8 cellular contexts compared by ENCODE assay signal in the genomic region with DNA sequence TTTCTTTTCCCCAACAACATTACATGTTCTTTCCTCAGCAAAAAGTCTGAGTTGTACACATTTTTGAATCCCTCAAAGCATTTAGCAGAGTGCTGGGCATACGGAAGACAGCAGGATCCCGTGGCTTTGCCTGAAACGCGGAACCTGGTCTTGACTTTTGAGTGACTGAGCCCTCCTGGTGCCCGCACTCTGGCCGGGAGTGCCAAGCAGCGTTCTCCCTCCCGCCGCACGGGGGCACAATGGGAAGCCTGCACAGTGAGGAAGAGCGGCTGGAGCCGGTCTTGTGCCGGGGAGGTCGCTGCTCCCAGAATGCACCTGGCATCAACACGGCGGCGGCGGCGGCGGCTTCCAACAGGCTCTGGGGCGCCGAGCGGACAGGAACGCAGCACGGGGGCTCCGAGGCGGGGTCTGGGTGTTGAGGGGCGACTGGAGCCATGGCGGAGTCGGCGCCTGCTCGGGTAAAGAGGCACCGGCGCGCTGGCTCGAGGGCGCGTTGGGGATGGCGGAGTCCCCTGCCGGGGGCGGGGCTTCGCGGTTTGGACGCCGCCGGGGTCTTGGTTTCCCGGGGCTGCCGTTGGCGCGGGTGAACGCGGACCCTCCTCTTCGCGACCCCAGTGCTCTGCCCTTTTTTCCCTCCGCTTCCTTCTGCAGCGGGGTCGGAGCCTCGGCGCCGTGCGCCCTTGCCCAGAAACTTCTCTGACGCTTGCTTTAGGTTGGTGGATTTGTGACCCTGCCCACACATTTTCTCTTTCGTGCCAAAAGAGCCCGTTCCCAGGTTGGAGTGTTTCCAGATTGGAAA. TPM values are rescaled to one million over a fixed set of nuclear protein-coding genes. Genes with fewer than 3 reads are reported as not detected.
DNase-seq lines count a peak whose midpoint lies in the region; ATAC-seq and TF ChIP-seq lines count a peak whose summit lies in the region.

A gene (plus strand): TSS at position 307 of the 799 bp plus-strand sequence. CDS start 128 bp downstream, at position 435.

- peak within 1 kb of the TSS; percentile 72 to 99 (median 89) for H3K4me3 ChIP-seq in BLaER1 treated with 17β-estradiol and CSF1 and Interleukin-3, amounts not matched to agents 10 nM and 100 nM
- H3K4me3 ChIP-seq in colonic mucosa (peak within 1 kb of the TSS; percentile 96), left lung (peak within 1 kb of the TSS; percentile 82 to 90)

- peak; percentile 80 for TF ChIP-seq CTCF in colonic mucosa (IDR thresholded peaks at IDR 0.05)
- TF ChIP-seq CTCF in left lung (IDR thresholded peaks at IDR 0.05), result peak; percentile 88 to 91

- peak within 1 kb of the TSS; percentile 73 to 92 (median 90) for H3K27ac ChIP-seq in BLaER1 treated with 17β-estradiol and CSF1 and Interleukin-3, amounts not matched to agents 10 nM and 100 nM
- peak within 1 kb of the TSS; percentile 51 for H3K27ac ChIP-seq in colonic mucosa
- peak within 1 kb of the TSS; percentile 27 to 54 for H3K27ac ChIP-seq in left lung

- peaks cover 0 to 12% (median under 1%) of the 10 kb centered on the region in 11 experiments; a peak in 6 of 22 replicates for H4K20me1 ChIP-seq in BLaER1 treated with 17β-estradiol and CSF1 and Interleukin-3, amounts not matched to agents 10 nM and 100 nM

- peaks cover 14 to 29% (median 23%) of the 10 kb centered on the region in 11 experiments; a peak in 21 of 22 replicates for H3K9me3 ChIP-seq in BLaER1 treated with 17β-estradiol and CSF1 and Interleukin-3, amounts not matched to agents 10 nM and 100 nM (replicated peaks in 1 of 11)
- no peaks in the 10 kb centered on the region for H3K9me3 ChIP-seq in colonic mucosa
- peaks cover 0 to 3% of the 10 kb centered on the region in 2 donors for H3K9me3 ChIP-seq in left lung

- H3K27me3 ChIP-seq in BLaER1 treated with 17β-estradiol and CSF1 and Interleukin-3, amounts not matched to agents 10 nM and 100 nM, result no peaks in the 10 kb centered on the region
- H3K27me3 ChIP-seq in colonic mucosa (no peaks in the 10 kb centered on the region), left lung (peaks cover 0 to 9% of the 10 kb centered on the region in 2 donors)

- H3K4me1 ChIP-seq in BLaER1 treated with 17β-estradiol and CSF1 and Interleukin-3, amounts not matched to agents 10 nM and 100 nM, result peaks cover 27 to 34% (median 30%) of the 10 kb centered on the region in 10 experiments
- H3K4me1 ChIP-seq in colonic mucosa (peaks cover 7% of the 10 kb centered on the region), left lung (peaks cover 9 to 21% of the 10 kb centered on the region in 2 donors)

- H3K36me3 ChIP-seq in BLaER1 treated with 17β-estradiol and CSF1 and Interleukin-3, amounts not matched to agents 10 nM and 100 nM, result peaks cover 0 to 21% (median 19%) of the 10 kb centered on the region in 11 experiments; a peak in 18 of 22 replicates
- H3K36me3 ChIP-seq in colonic mucosa (no peaks in the 10 kb centered on the region), left lung (no peaks in the 10 kb centered on the region)

- peak within 1 kb of the TSS; percentile 84 to 96 (median 93) for H3K9ac ChIP-seq in BLaER1 treated with 17β-estradiol and CSF1 and Interleukin-3, amounts not matched to agents 10 nM and 100 nM
- H3K9ac ChIP-seq in colonic mucosa (ENCODE audit: low read depth in 2 of 2, low read length in 2 of 2), result peak within 1 kb of the TSS; percentile 75 to 80

- peak; percentile 96 for DNase-seq in GM19240 (ENCODE audit: insufficient read length, low spot score)
- peak; percentile 35 for DNase-seq in NCI-H524 treated with DMSO at 0.1 percent for 48 hours (lab: John Stamatoyannopoulos, UW)
- DNase-seq in activated CD4-positive, alpha-beta T cell treated with anti-CD3 and anti-CD28 coated beads for 4 hours, result peak; percentile 86 to 87
- peak; percentile 95 for DNase-seq in colonic mucosa
- peak; percentile 92 to 98 for DNase-seq in left lung
- peak; percentile 85 to 88 for DNase-seq in stimulated activated CD4-positive, alpha-beta T cell treated with anti-CD3 and anti-CD28 coated beads, Interleukin-2, amount 100 ng/mL, for 48 hours

- ATAC-seq in HG03457 (IDR thresholded peaks at IDR 0.05; ENCODE audit: unreplicated experiment), result peak; percentile 98
- peak; percentile 100 for ATAC-seq in left lung

- H3K4me2 ChIP-seq in BLaER1 treated with 17β-estradiol and CSF1 and Interleukin-3, amounts not matched to agents 10 nM and 100 nM, result peak within 1 kb of the TSS; percentile 80 to 95 (median 86)

- intact Hi-C loops in colonic mucosa (cut with DNase I) (loop anchor here (5.0 kb wide), 1 partner anchor 42 kb away; a partner anchor contains a TSS), left lung (cut with DNase I) (no loop called here)

RNA-seq across cellular contexts. Expression of the gene that starts here (rescaled TPM):
- total RNA-seq in colonic mucosa, result 10 to 100 TPM in 1 of 2 donors, 1 to 10 TPM in 1; 9.8 to 10.4 TPM
- total RNA-seq in left lung, result 1 to 10 TPM; 7.4 to 9.0 TPM

Comparison
In these comparisons a context has a peak if more than half of its experiments do, and no peak if none do; other contexts are left out.
1. Peak in every context shown above with its lines: DNase-seq, ATAC-seq, H3K4me3 ChIP-seq and H3K27ac ChIP-seq.
2. DNase-seq: peak in every context shown above with its lines; median percentile 96 in GM19240; 95 in colonic mucosa; 95 in left lung; 86 in activated CD4-positive, alpha-beta T cell treated with anti-CD3 and anti-CD28 coated beads for 4 hours; 86 in stimulated activated CD4-positive, alpha-beta T cell treated with anti-CD3 and anti-CD28 coated beads, Interleukin-2, amount 100 ng/mL, for 48 hours; 35 in NCI-H524 treated with DMSO at 0.1 percent for 48 hours.